Comparison of ENCODE assay signal across 21 cellular contexts in genomic region chr16:68349838-68350410, GRCh38. TPM values are rescaled to one million over a fixed set of nuclear protein-coding genes. Genes with fewer than 3 reads are reported as not detected.
DNase-seq lines count a peak whose midpoint lies in the region; ATAC-seq and TF ChIP-seq lines count a peak whose summit lies in the region.
"Had no signal": no experiment of that assay in that cellular context is flagged by ENCODE, and none has a peak within 500 bp of the region (broad histone marks: within the 10 kb centered on the region; RNA-seq: fewer than 3 reads in every experiment).

No MANE protein-coding gene starts in this region.

- H3K4me3 ChIP-seq in CD8-positive, alpha-beta T cell (ENCODE audit: low read depth, low read length): no peak overlapping the region
- no peak overlapping the region for H3K4me3 ChIP-seq in hepatocyte

- no peak for ATAC-seq in CD8-positive, alpha-beta T cell
- no peak for ATAC-seq in HG03439 (IDR thresholded peaks at IDR 0.05; ENCODE audit: unreplicated experiment)
- ATAC-seq: HCT116, HepG2 had no signal

- H3K79me2 ChIP-seq in hepatocyte: peaks cover 3% of the 10 kb centered on the region

- H4K20me1 ChIP-seq in hepatocyte (ENCODE audit: insufficient read depth, poor library complexity, severe bottlenecking): no peaks in the 10 kb centered on the region

- no peak for TF ChIP-seq CTCF in CD8-positive, alpha-beta T cell (IDR thresholded peaks at IDR 0.05)
- no peak for TF ChIP-seq CTCF in hepatocyte (IDR thresholded peaks at IDR 0.05; ENCODE audit: poor library complexity)

- no peak overlapping the region for H3K4me2 ChIP-seq in hepatocyte

- no peaks in the 10 kb centered on the region for H3K27me3 Mint-ChIP-seq in CD8-positive, alpha-beta T cell (ENCODE audit: low read depth)
- H3K27me3 Mint-ChIP-seq: B cell; CD4-positive, alpha-beta T cell; IgD-negative memory B cell had no signal

- H3K9me3 Mint-ChIP-seq in CD8-positive, alpha-beta T cell: no peaks in the 10 kb centered on the region
- H3K9me3 Mint-ChIP-seq: CD4-positive, alpha-beta T cell; HFFc6; IgD-negative memory B cell had no signal

- H3K36me3 Mint-ChIP-seq in CD8-positive, alpha-beta T cell: peaks cover 93% of the 10 kb centered on the region

- H3K36me3 ChIP-seq in CD8-positive, alpha-beta T cell (ENCODE audit: insufficient read depth, low read length): peaks cover 68% of the 10 kb centered on the region
- H3K36me3 ChIP-seq in hepatocyte (replicated peaks; ENCODE audit: insufficient read depth, low read depth): no peaks in the 10 kb centered on the region

- H3K9me2 ChIP-seq in hepatocyte (replicated peaks; ENCODE audit: insufficient read depth): no peaks in the 10 kb centered on the region

- H3K4me1 ChIP-seq in CD8-positive, alpha-beta T cell (ENCODE audit: insufficient read depth, low read length): peaks cover 8% of the 10 kb centered on the region
- H3K4me1 ChIP-seq in hepatocyte (ENCODE audit: insufficient read depth): peaks cover 9% of the 10 kb centered on the region

- H3K27me3 ChIP-seq in CD8-positive, alpha-beta T cell (ENCODE audit: insufficient read depth, low read length): no peaks in the 10 kb centered on the region
- H3K27me3 ChIP-seq in hepatocyte: no peaks in the 10 kb centered on the region

- H3K27ac ChIP-seq in CD8-positive, alpha-beta T cell (ENCODE audit: low read depth, low read length): no peak overlapping the region
- no peak overlapping the region for H3K27ac ChIP-seq in hepatocyte
- H3K27ac ChIP-seq: C4-2B had no signal

- H2AFZ ChIP-seq in hepatocyte: no peak overlapping the region

- H3K9me3 ChIP-seq in CD8-positive, alpha-beta T cell (ENCODE audit: low read length): no peaks in the 10 kb centered on the region
- H3K9me3 ChIP-seq in hepatocyte (ENCODE audit: low read depth): no peaks in the 10 kb centered on the region

- no peak overlapping the region for H3K4me3 Mint-ChIP-seq in CD8-positive, alpha-beta T cell
- H3K4me3 Mint-ChIP-seq: B cell; CD4-positive, alpha-beta T cell; HFFc6 had no signal

- 75% methylated on average over 10 of the region's 10 CpGs for WGBS in hepatocyte (ENCODE audit: low lambda C conversion rate, missing lambda C conversion rate)

- POLR2A ChIA-PET in CD8-positive, alpha-beta T cell (lab: Charles Lee): no interaction called here

- DNase-seq in CD8-positive, alpha-beta T cell: no peak
- DNase-seq in amniotic epithelial cell (ENCODE audit: low read depth) (peak; percentile 38), foreskin melanocyte (peak; percentile 72), dedifferentiated amniotic fluid mesenchymal stem cell (ENCODE audit: extremely low spot score) (no peak), hepatocyte (ENCODE audit: low spot score) (no peak), GF-D8 (lab: John Stamatoyannopoulos, UW) (no peak)
- DNase-seq: CD4-positive, alpha-beta T cell; DMS 273 treated with DMSO at 0.1 percent for 48 hours; DMS53; DND-41; EL; GOT3; H7; HFFc6; KBM-7 had no signal

- CTCF ChIA-PET in CD8-positive, alpha-beta T cell (lab: Charles Lee): no interaction called here

- peaks cover 14% of the 10 kb centered on the region for H3K4me1 Mint-ChIP-seq in CD8-positive, alpha-beta T cell (ENCODE audit: low read depth)
- H3K4me1 Mint-ChIP-seq: B cell had no signal

- H3K27ac Mint-ChIP-seq in CD8-positive, alpha-beta T cell: peak overlapping the region; percentile 32
- H3K27ac Mint-ChIP-seq: B cell; CD4-positive, alpha-beta T cell; HFFc6; IgD-negative memory B cell had no signal

- intact Hi-C loops in CD8-positive, alpha-beta T cell (cut with DNase I, micrococcal nuclease): no loop called here

RNA-seq across cellular contexts. Expression of gene PRMT7, which starts 39.1 kb away (rescaled TPM):
- total RNA-seq in CD8-positive, alpha-beta T cell: 10 to 100 TPM; 53.8 to 58.7 TPM
- total RNA-seq in hepatocyte: 41.1 and 41.9 TPM in 2 replicates
- 31.0 and 43.6 TPM in 2 replicates for polyA plus RNA-seq in hepatocyte

RNA-seq across cellular contexts. Expression of gene SLC7A6OS, which starts 39.2 kb away (rescaled TPM):
- total RNA-seq in CD8-positive, alpha-beta T cell: 10 to 100 TPM; 39.4 to 44.2 TPM
- 8.8 and 13.0 TPM in 2 replicates for total RNA-seq in hepatocyte
- polyA plus RNA-seq in hepatocyte: 13.7 and 18.9 TPM in 2 replicates

Comparison
In these comparisons a context has a peak if more than half of its experiments do, and no peak if none do; other contexts are left out.
1. DNase-seq: peak in amniotic epithelial cell (single experiment) and foreskin melanocyte (single experiment); none in CD8-positive, alpha-beta T cell (0 of 7), dedifferentiated amniotic fluid mesenchymal stem cell (single experiment), hepatocyte (single experiment) and GF-D8 (single experiment).